Comparison of ENCODE assay signal across 22 cellular contexts in the genomic region with DNA sequence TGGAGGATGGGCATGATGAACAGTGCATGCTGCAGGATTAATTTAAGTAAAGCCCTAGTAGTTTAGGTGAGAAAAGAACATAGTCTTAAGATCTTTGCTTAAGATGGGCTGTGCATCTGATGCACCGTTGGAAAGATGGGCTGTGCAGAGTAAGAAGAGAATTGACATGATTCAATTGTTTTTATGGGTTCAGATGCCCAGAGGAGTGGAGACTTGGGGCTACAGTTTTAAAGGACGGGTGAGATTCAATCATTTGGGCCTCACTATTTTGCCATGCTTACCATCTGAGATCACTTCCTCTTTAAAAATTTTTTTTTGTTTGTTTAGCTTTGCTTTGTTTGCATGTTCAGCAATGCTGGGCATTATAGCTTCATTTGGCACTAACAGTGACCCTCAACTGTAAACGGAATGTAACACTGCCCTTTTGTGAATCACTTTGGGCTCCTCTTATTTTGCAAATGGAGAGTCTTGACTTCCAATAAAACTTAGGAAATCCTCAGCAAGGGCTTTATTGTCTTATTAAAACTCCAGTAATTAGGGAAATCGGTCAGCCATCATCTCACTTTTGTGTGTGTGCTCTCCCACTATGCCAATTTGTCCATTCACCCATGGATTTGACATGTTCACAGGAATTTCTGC.
DNase-seq lines count a peak whose midpoint lies in the region; ATAC-seq, FAIRE-seq and TF ChIP-seq lines count a peak whose summit lies in the region.
"Had no signal": no experiment of that assay in that cellular context is flagged by ENCODE, and none has a peak within 500 bp of the region (broad histone marks: within the 10 kb centered on the region; RNA-seq: fewer than 3 reads in every experiment).

No MANE protein-coding gene starts in this region.

- no peaks in the 10 kb centered on the region for H3K9me1 ChIP-seq in endothelial cell of umbilical vein (replicated peaks; ENCODE audit: control insufficient read depth, extremely low read depth, insufficient read depth, low read length)

- H3K36me3 Mint-ChIP-seq in H9 (ENCODE audit: insufficient read depth in 1 of 3, low read depth in 3 of 3) (peaks cover 0 to 4% (median 0%) of the 10 kb centered on the region in 3 experiments; a peak in 2 of 7 replicates), neural progenitor cell (peaks cover 2% of the 10 kb centered on the region)
- H3K36me3 Mint-ChIP-seq in effector memory CD8-positive, alpha-beta T cell (ENCODE audit: insufficient read depth), result no peaks in the 10 kb centered on the region
- H3K36me3 Mint-ChIP-seq: CD8-positive, alpha-beta T cell had no signal

- peaks cover 26% of the 10 kb centered on the region for H3F3A ChIP-seq in neural progenitor cell (ENCODE audit: low read depth)

- no peaks in the 10 kb centered on the region for H3K36me3 ChIP-seq in NT2/D1 (ENCODE audit: insufficient read depth, insufficient read length, low read length)
- no peaks in the 10 kb centered on the region for H3K36me3 ChIP-seq in endothelial cell of umbilical vein (ENCODE audit: control insufficient read depth in 2 of 2, extremely low read depth in 1 of 2, insufficient read depth in 2 of 2, low read length in 2 of 2)
- no peaks in the 10 kb centered on the region for H3K36me3 ChIP-seq in neural progenitor cell
- H3K36me3 ChIP-seq: BLaER1 treated with 17β-estradiol and CSF1 and Interleukin-3, amounts not matched to agents 10 nM and 100 nM; HAP-1; SJCRH30 had no signal

- H3K9me3 ChIP-seq in H9 (ENCODE audit: control insufficient read depth, low read depth, low read length), result no peaks in the 10 kb centered on the region
- H3K9me3 ChIP-seq in NT2/D1 (ENCODE audit: insufficient read depth, low read length), result no peaks in the 10 kb centered on the region
- no peaks in the 10 kb centered on the region for H3K9me3 ChIP-seq in endothelial cell of umbilical vein (replicated peaks; ENCODE audit: control insufficient read depth, insufficient read depth, low read length)
- no peaks in the 10 kb centered on the region for H3K9me3 ChIP-seq in neural progenitor cell (ENCODE audit: low read depth)
- H3K9me3 ChIP-seq: HAP-1 had no signal

- no TSS peak for BruUV-seq in endothelial cell of umbilical vein (replicated peaks; lab: Mats Ljungman, UMichigan)

- H3T11ph ChIP-seq in H9 (ENCODE audit: low read length), result no peak overlapping the region

- no peak overlapping the region for H2BK20ac ChIP-seq in H9 (ENCODE audit: low read depth, low read length, poor library complexity, severe bottlenecking)

- no peaks in the 10 kb centered on the region for H3K79me1 ChIP-seq in H9 (ENCODE audit: insufficient read depth, low read depth, low read length, poor library complexity, severe bottlenecking)

- TF ChIP-seq POLR2A in endothelial cell of umbilical vein (IDR thresholded peaks at IDR 0.05; ENCODE audit: low read depth, low read length), result no peak

- no peak overlapping the region for H4K5ac ChIP-seq in H9 (ENCODE audit: insufficient read length, low read depth, low read length)

- H3K4me1 Mint-ChIP-seq in H9 (peaks cover 30 to 36% of the 10 kb centered on the region in 2 experiments), neural progenitor cell (peaks cover 20% of the 10 kb centered on the region)
- H3K4me1 Mint-ChIP-seq in effector memory CD8-positive, alpha-beta T cell (ENCODE audit: low read depth in 2 of 2), result no peaks in the 10 kb centered on the region

- H3K23ac ChIP-seq in H9 (ENCODE audit: insufficient read length, low read depth, low read length), result no peak overlapping the region

- H3K27ac ChIP-seq in H9 (ENCODE audit: insufficient read length, low read depth, low read length) (no peak overlapping the region), endothelial cell of umbilical vein (ENCODE audit: insufficient read depth, low read depth, low read length) (no peak overlapping the region), neural progenitor cell (peak overlapping the region; percentile 90)
- H3K27ac ChIP-seq: BLaER1 treated with 17β-estradiol and CSF1 and Interleukin-3, amounts not matched to agents 10 nM and 100 nM; PC-9; SJCRH30 had no signal

- H3K27me3 ChIP-seq in H9 (ENCODE audit: insufficient read depth, low read length) (no peaks in the 10 kb centered on the region), NT2/D1 (ENCODE audit: insufficient read depth, insufficient read length) (no peaks in the 10 kb centered on the region), endothelial cell of umbilical vein (ENCODE audit: control insufficient read depth in 2 of 2, insufficient read depth in 2 of 2, low read length in 2 of 2) (no peaks in the 10 kb centered on the region), neural progenitor cell (no peaks in the 10 kb centered on the region)
- H3K27me3 ChIP-seq: BLaER1 treated with 17β-estradiol and CSF1 and Interleukin-3, amounts not matched to agents 10 nM and 100 nM; SJCRH30 had no signal

- TF ChIP-seq CTCF in H9 (conservative IDR thresholded peaks at IDR 0.05) (no peak), endothelial cell of umbilical vein (IDR thresholded peaks at IDR 0.05; ENCODE audit: extremely low read depth in 1 of 2, insufficient read depth in 1 of 2, low read depth in 1 of 2, low read length in 2 of 2) (no peak), neural progenitor cell (IDR thresholded peaks at IDR 0.05) (no peak)

- no peak overlapping the region for H3K9ac ChIP-seq in H9 (ENCODE audit: extremely low read depth, insufficient read length, low read length)
- H3K9ac ChIP-seq in NT2/D1 (ENCODE audit: insufficient read length, low read depth), result no peak overlapping the region
- H3K9ac ChIP-seq in endothelial cell of umbilical vein (replicated peaks; ENCODE audit: extremely low read depth, insufficient read depth, low read length), result no peak overlapping the region
- no peak overlapping the region for H3K9ac ChIP-seq in neural progenitor cell
- H3K9ac ChIP-seq: BLaER1 treated with 17β-estradiol and CSF1 and Interleukin-3, amounts not matched to agents 10 nM and 100 nM had no signal

- no peak overlapping the region for H3K56ac ChIP-seq in H9 (ENCODE audit: insufficient read length, low read depth, low read length)

- H2AK5ac ChIP-seq in H9 (ENCODE audit: insufficient read length, low read length), result no peak overlapping the region

- H3K4me3 Mint-ChIP-seq in H9, result peak overlapping the region; percentile 0 to 31; a peak in 3 of 5 replicates
- H3K4me3 Mint-ChIP-seq in neural progenitor cell, result peak overlapping the region; percentile 15
- H3K4me3 Mint-ChIP-seq in effector memory CD8-positive, alpha-beta T cell, result no peak overlapping the region
- H3K4me3 Mint-ChIP-seq: CD8-positive, alpha-beta T cell had no signal

- peak overlapping the region; percentile 19 for H3K4me2 ChIP-seq in H9 (ENCODE audit: insufficient read depth, insufficient read length, low read length)
- H3K4me2 ChIP-seq in endothelial cell of umbilical vein (ENCODE audit: insufficient read depth, low read length), result no peak overlapping the region
- H3K4me2 ChIP-seq in neural progenitor cell, result peak overlapping the region; percentile 71
- H3K4me2 ChIP-seq: BLaER1 treated with 17β-estradiol and CSF1 and Interleukin-3, amounts not matched to agents 10 nM and 100 nM; PC-9 had no signal

- H3K27ac Mint-ChIP-seq in H9, result peak overlapping the region; percentile 31 to 66 (median 53)
- peak overlapping the region; percentile 26 for H3K27ac Mint-ChIP-seq in neural progenitor cell
- no peak overlapping the region for H3K27ac Mint-ChIP-seq in effector memory CD8-positive, alpha-beta T cell
- H3K27ac Mint-ChIP-seq: CD8-positive, alpha-beta T cell had no signal

- POLR2A ChIA-PET in endothelial cell of umbilical vein (lab: Charles Lee), result no interaction called here

- H4K20me1 ChIP-seq in H9 (ENCODE audit: control insufficient read depth, insufficient read depth, insufficient read length), result no peaks in the 10 kb centered on the region
- no peaks in the 10 kb centered on the region for H4K20me1 ChIP-seq in endothelial cell of umbilical vein (replicated peaks; ENCODE audit: control insufficient read depth, extremely low read depth, insufficient read depth, low read length)
- no peaks in the 10 kb centered on the region for H4K20me1 ChIP-seq in neural progenitor cell (ENCODE audit: low read depth)
- H4K20me1 ChIP-seq: BLaER1 treated with 17β-estradiol and CSF1 and Interleukin-3, amounts not matched to agents 10 nM and 100 nM had no signal

- no peaks in the 10 kb centered on the region for H3K23me2 ChIP-seq in H9 (ENCODE audit: insufficient read length, low read depth, low read length, poor library complexity, severe bottlenecking)

- no peak for DNase-seq in H9
- DNase-seq in NT2/D1 (ENCODE audit: low read depth, low spot score), result peak; percentile 25
- DNase-seq in endothelial cell of umbilical vein (ENCODE audit: low read depth, low spot score), result no peak
- peak; percentile 38 for DNase-seq in neural progenitor cell (ENCODE audit: low spot score)
- no peak for DNase-seq in effector memory CD8-positive, alpha-beta T cell
- no peak for DNase-seq in NCI-H1694 treated with DMSO at 0.1 percent for 48 hours (lab: John Stamatoyannopoulos, UW)
- DNase-seq: Calu3; CD8-positive, alpha-beta T cell; MV-4-11; NCI-H1417; NCI-H1930; NCI-H226; NCI-H524; PC-9; SJCRH30 had no signal

- no peak overlapping the region for H4K8ac ChIP-seq in H9 (replicated peaks; ENCODE audit: insufficient read length, low read depth, low read length)

- H3K9me3 Mint-ChIP-seq in H9 (peaks cover 0 to 3% of the 10 kb centered on the region in 2 experiments; a peak in 2 of 5 replicates), neural progenitor cell (peaks cover 12% of the 10 kb centered on the region)
- H3K9me3 Mint-ChIP-seq in effector memory CD8-positive, alpha-beta T cell, result peaks cover 0 to 1% of the 10 kb centered on the region in 2 donors

- H2BK5ac ChIP-seq in H9 (ENCODE audit: insufficient read length, low read length), result no peak overlapping the region

- dilution Hi-C loops in endothelial cell of umbilical vein (cut with MboI; ENCODE audit: extremely low pct_ligation_motif_present, low sequenced_read_pairs), result no loop called here

- no peak overlapping the region for H3K18ac ChIP-seq in H9 (ENCODE audit: insufficient read length, low read depth, low read length)

- peaks cover 2% of the 10 kb centered on the region; the same call in 1 of the 2 replicates for H3K4me1 ChIP-seq in H9 (ENCODE audit: insufficient read depth, low read length)
- H3K4me1 ChIP-seq in NT2/D1 (ENCODE audit: insufficient read depth, insufficient read length), result no peaks in the 10 kb centered on the region
- H3K4me1 ChIP-seq in endothelial cell of umbilical vein (ENCODE audit: control insufficient read depth, extremely low read depth, insufficient read depth, low read length), result peaks cover 11% of the 10 kb centered on the region
- H3K4me1 ChIP-seq in neural progenitor cell, result peaks cover 35% of the 10 kb centered on the region
- H3K4me1 ChIP-seq: BLaER1 treated with 17β-estradiol and CSF1 and Interleukin-3, amounts not matched to agents 10 nM and 100 nM; HAP-1; SJCRH30 had no signal

- no peak for FAIRE-seq in endothelial cell of umbilical vein (lab: Jason Lieb, UNC)
- FAIRE-seq: GM12892, GM18507, K562 had no signal

- H3K4me3 ChIP-seq in NT2/D1 (ENCODE audit: insufficient read length, low read depth), result no peak overlapping the region
- H3K4me3 ChIP-seq in endothelial cell of umbilical vein (replicated peaks in 1 of 3; ENCODE audit: insufficient read depth in 1 of 3, low read depth in 1 of 3, low read length in 3 of 3), result no peak overlapping the region
- peak overlapping the region; percentile 32 for H3K4me3 ChIP-seq in neural progenitor cell
- H3K4me3 ChIP-seq: BLaER1 treated with 17β-estradiol and CSF1 and Interleukin-3, amounts not matched to agents 10 nM and 100 nM; HAP-1; K562; PC-9; SJCRH30 had no signal

- no peak overlapping the region for H2AFZ ChIP-seq in H9 (ENCODE audit: low read length)
- peak overlapping the region; percentile 61 for H2AFZ ChIP-seq in endothelial cell of umbilical vein (ENCODE audit: low read depth, low read length)
- H2AFZ ChIP-seq in neural progenitor cell (replicated peaks), result no peak overlapping the region
- H2AFZ ChIP-seq: PC-9 had no signal

- no peak overlapping the region for H4K91ac ChIP-seq in H9 (ENCODE audit: insufficient read length, low read depth, low read length)

- H3K4ac ChIP-seq in H9 (ENCODE audit: low read depth, low read length), result no peak overlapping the region

- no peak overlapping the region for H2BK12ac ChIP-seq in H9 (ENCODE audit: insufficient read length, low read depth, low read length)

- H3K27me3 Mint-ChIP-seq in H9 (ENCODE audit: low read depth) (peaks cover 2% of the 10 kb centered on the region), neural progenitor cell (ENCODE audit: insufficient read depth, low read depth) (peaks cover 2% of the 10 kb centered on the region)
- no peaks in the 10 kb centered on the region for H3K27me3 Mint-ChIP-seq in effector memory CD8-positive, alpha-beta T cell

- no peak overlapping the region for H2BK120ac ChIP-seq in H9 (ENCODE audit: low read depth, low read length, poor library complexity, severe bottlenecking)

- H3K79me2 ChIP-seq in H9 (ENCODE audit: insufficient read depth, low read length), result no peaks in the 10 kb centered on the region
- no peaks in the 10 kb centered on the region for H3K79me2 ChIP-seq in endothelial cell of umbilical vein (ENCODE audit: control insufficient read depth, insufficient read depth, low read length)
- no peaks in the 10 kb centered on the region for H3K79me2 ChIP-seq in neural progenitor cell (ENCODE audit: low read depth)

- intact Hi-C loops in endothelial cell of umbilical vein (cut with micrococcal nuclease), result no loop called here

- WGBS in H9 (ENCODE audit: extremely low coverage, insufficient read length, low lambda C conversion rate), result no CpG with 5 or more reads among the region's 4 CpGs

- H3K14ac ChIP-seq in H9 (ENCODE audit: insufficient read depth, low read length), result no peak overlapping the region

- ATAC-seq in effector memory CD8-positive, alpha-beta T cell (replicated peaks), result no peak
- no peak for ATAC-seq in HG02973 (IDR thresholded peaks at IDR 0.05; ENCODE audit: unreplicated experiment)
- ATAC-seq in GM19463 (IDR thresholded peaks at IDR 0.05; ENCODE audit: unreplicated experiment), result no peak
- ATAC-seq: CD8-positive, alpha-beta T cell; K562 had no signal

- no peak overlapping the region for H2BK15ac ChIP-seq in H9 (ENCODE audit: low read depth, low read length)

- CTCF ChIA-PET in endothelial cell of umbilical vein (lab: Charles Lee), result interaction anchor here (1.4 kb wide), 1 partner anchor 21 kb away, joined by 3 read pairs; no protein-coding TSS in a partner anchor

Comparison
In these comparisons a context has a peak if more than half of its experiments do, and no peak if none do; other contexts are left out.
1. DNase-seq: peak in NT2/D1 (single experiment) and neural progenitor cell (single experiment); none in H9 (single experiment), endothelial cell of umbilical vein (single experiment), effector memory CD8-positive, alpha-beta T cell (0 of 3) and NCI-H1694 treated with DMSO at 0.1 percent for 48 hours (single experiment).
2. H3K27ac Mint-ChIP-seq: peak in H9 (3 of 3) and neural progenitor cell (single experiment); none in effector memory CD8-positive, alpha-beta T cell (0 of 2).
3. H3K4me3 Mint-ChIP-seq: peak in H9 (2 of 2) and neural progenitor cell (single experiment); none in effector memory CD8-positive, alpha-beta T cell (0 of 2).